Comparison of ENCODE assay signal across 10 cellular contexts in the genomic region with DNA sequence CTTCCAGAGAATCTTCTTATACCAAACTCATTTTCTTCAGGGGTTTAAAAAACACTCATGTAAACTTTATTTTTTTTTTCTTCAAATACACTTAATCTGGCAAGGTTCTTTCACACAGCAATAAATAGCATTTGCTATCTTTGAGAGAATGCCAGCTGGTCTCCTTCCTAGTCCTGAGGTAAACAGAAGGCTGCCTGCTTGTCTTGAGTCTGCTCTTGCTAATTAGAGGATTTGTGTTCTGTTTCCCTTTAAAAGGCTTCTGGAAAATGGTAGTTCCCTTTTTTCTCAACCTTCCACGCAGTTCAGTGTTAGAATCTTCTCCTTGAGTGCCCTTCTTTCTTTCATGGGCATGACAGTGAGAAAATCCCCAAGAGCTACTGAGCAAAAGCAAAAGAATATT.
A peak's percentile ranks its signal among the peaks of the same experiment; 100 is the strongest.
DNase-seq lines count a peak whose midpoint lies in the region; ATAC-seq and TF ChIP-seq lines count a peak whose summit lies in the region.
"Had no signal": no experiment of that assay in that cellular context is flagged by ENCODE, and none has a peak within 500 bp of the region (broad histone marks: within the 10 kb centered on the region; RNA-seq: fewer than 3 reads in every experiment).

No MANE protein-coding gene starts in this region.

- no peak for TF ChIP-seq POLR2A in body of pancreas (IDR thresholded peaks at IDR 0.05)

- intact Hi-C loops in body of pancreas (cut with DNase I), result no loop called here

- TF ChIP-seq CTCF in body of pancreas (IDR thresholded peaks at IDR 0.05) (no peak), thoracic aorta (IDR thresholded peaks at IDR 0.05) (no peak)

- 4 to 8% methylated on average over 1 of the region's 1 CpG for WGBS in body of pancreas, 2 donors

- H3K27ac ChIP-seq in body of pancreas, result peak overlapping the region in 3 of 4 donors; percentile 5 to 64 (median 51)
- H3K27ac ChIP-seq in thoracic aorta, result peak overlapping the region; percentile 58 to 74

- H3K27me3 ChIP-seq in body of pancreas (no peaks in the 10 kb centered on the region), thoracic aorta (replicated peaks; ENCODE audit: insufficient read depth) (no peaks in the 10 kb centered on the region)

- H3K36me3 ChIP-seq in body of pancreas (replicated peaks in 1 of 2; ENCODE audit: insufficient read depth in 1 of 2, low read depth in 2 of 2) (no peaks in the 10 kb centered on the region), thoracic aorta (no peaks in the 10 kb centered on the region)

- DNase-seq in Kasumi-1 (lab: John Stamatoyannopoulos, UW), result peak; percentile 36 to 39
- DNase-seq in body of pancreas, result peak in 3 of 4 donors; percentile 30 to 47 (median 47)
- DNase-seq in inferior parietal cortex (ENCODE audit: extremely low spot score), result peak; percentile 48
- no peak for DNase-seq in thoracic aorta (ENCODE audit: low spot score)
- no peak for DNase-seq in effector CD4-positive, alpha-beta T cell
- DNase-seq in GDM1 (lab: John Stamatoyannopoulos, UW), result no peak
- DNase-seq in middle frontal gyrus (ENCODE audit: extremely low spot score, low spot score), result no peak
- DNase-seq: activated naive CD4-positive, alpha-beta T cell; NCI-H1048 had no signal

- H3K4me1 ChIP-seq in body of pancreas, result peaks cover 25% of the 10 kb centered on the region
- H3K4me1 ChIP-seq in thoracic aorta (ENCODE audit: control insufficient read depth in 1 of 2, low read depth in 2 of 2), result peaks cover 23 to 68% of the 10 kb centered on the region in 2 donors

- H3K9me3 ChIP-seq in body of pancreas, result no peaks in the 10 kb centered on the region
- no peaks in the 10 kb centered on the region for H3K9me3 ChIP-seq in thoracic aorta

- H3K4me3 ChIP-seq in body of pancreas (no peak overlapping the region), thoracic aorta (peak overlapping the region; percentile 4)

- peak; percentile 64 for ATAC-seq in body of pancreas
- no peak for ATAC-seq in thoracic aorta (ENCODE audit: insufficient number of reproducible peaks, low FRiP score, low read depth)
- no peak for ATAC-seq in GM19397 (IDR thresholded peaks at IDR 0.05; ENCODE audit: unreplicated experiment)

Comparison
In these comparisons a context has a peak if more than half of its experiments do, and no peak if none do; other contexts are left out.
1. DNase-seq: peak in Kasumi-1 (2 of 2), body of pancreas (3 of 4) and inferior parietal cortex (single experiment); none in thoracic aorta (single experiment), effector CD4-positive, alpha-beta T cell (single experiment), GDM1 (single experiment) and middle frontal gyrus (single experiment).